23 cellular contexts compared by ENCODE assay signal in the genomic region with DNA sequence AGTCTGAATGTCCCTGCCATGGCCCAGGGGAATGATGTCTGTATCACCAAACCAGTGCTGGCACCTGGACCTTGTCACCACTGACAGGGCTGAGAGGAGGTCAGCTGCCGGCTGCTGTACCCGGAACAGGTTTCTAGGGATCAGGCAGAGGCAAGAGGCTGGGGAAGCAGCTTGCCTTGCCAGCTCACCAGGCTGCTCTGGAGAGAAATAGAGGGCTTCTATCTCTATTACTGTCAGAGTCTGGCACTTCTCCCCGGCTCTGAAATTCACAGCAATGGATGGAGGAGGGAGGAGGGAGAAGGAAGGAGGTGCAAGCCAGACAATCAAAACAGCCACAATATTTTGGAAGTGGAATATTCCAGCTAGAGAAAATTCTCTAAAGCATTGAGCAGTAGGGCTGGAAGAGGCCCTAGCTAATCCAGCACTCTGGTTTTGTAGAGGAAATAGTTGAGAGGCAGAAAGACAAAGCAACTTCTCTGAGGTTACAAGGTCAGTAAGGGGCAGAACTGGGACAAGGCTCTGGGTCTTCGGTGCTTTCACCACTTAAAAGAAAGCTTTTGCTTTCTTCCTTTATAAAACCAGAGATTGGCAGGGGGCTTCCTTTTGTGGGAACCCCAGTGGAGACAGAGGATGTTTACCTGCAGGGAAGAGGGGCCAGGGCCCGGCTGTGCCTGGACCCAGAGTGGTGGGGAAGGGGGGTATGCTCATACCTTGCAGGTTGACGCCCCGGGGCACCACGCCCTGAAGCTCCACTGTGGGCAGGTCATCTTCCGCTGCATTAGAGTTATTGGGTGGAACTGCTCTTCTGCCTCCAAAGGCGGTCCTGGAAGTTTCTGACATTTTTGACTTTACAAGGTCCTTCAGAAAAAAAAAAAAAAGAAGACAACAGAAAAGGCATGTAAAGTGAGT. TPM values are rescaled to one million over a fixed set of nuclear protein-coding genes. Genes with fewer than 3 reads are reported as not detected.
DNase-seq lines count a peak whose midpoint lies in the region; ATAC-seq and TF ChIP-seq lines count a peak whose summit lies in the region.
"Had no signal": no experiment of that assay in that cellular context is flagged by ENCODE, and none has a peak within 500 bp of the region (broad histone marks: within the 10 kb centered on the region; RNA-seq: fewer than 3 reads in every experiment).

No MANE protein-coding gene starts in this region.

- intact Hi-C loops in upper lobe of right lung (cut with DNase I) (no loop called here), prostate gland (cut with DNase I) (no loop called here)

- H3K27me3 ChIP-seq in cardiac muscle cell (peaks cover 11% of the 10 kb centered on the region), upper lobe of right lung (peaks cover 35% of the 10 kb centered on the region), prostate gland (replicated peaks; ENCODE audit: insufficient read depth) (no peaks in the 10 kb centered on the region)

- TF ChIP-seq CTCF in cardiac muscle cell (IDR thresholded peaks at IDR 0.05; ENCODE audit: low read depth, low read length) (no peak), upper lobe of right lung (IDR thresholded peaks at IDR 0.05) (no peak), prostate gland (IDR thresholded peaks at IDR 0.05) (no peak)

- H3K4me3 ChIP-seq in cardiac muscle cell (no peak overlapping the region), upper lobe of right lung (peak overlapping the region; percentile 10), prostate gland (no peak overlapping the region)

- DNase-seq in NOMO-1 treated with DMSO at 0.1 percent for 48 hours (lab: John Stamatoyannopoulos, UW; ENCODE audit: unreplicated experiment) (peak; percentile 22), NOMO-1 treated with dmso at 0.1 percent for 144 hours (lab: John Stamatoyannopoulos, UW; ENCODE audit: unreplicated experiment) (no peak), cardiac muscle cell (ENCODE audit: low read depth in 1 of 2, low spot score in 1 of 2) (peak in 1 of 2 donors; percentile 88), middle frontal gyrus (ENCODE audit: extremely low spot score, low spot score) (peak; percentile 39), upper lobe of right lung (no peak), prostate gland (ENCODE audit: low spot score) (no peak)
- no peak for DNase-seq in stimulated activated CD4-positive, alpha-beta T cell treated with anti-CD3 and anti-CD28 coated beads, Interleukin-4, amount 100 ng/mL, for 24 hours
- DNase-seq: activated CD4-positive, alpha-beta T cell treated with anti-CD3 and anti-CD28 coated beads, Interleukin-2, amount 10 ng/mL, durations not matched to agents 7 days and 5 days; activated CD8-positive, alpha-beta memory T cell treated with anti-CD3 and anti-CD28 coated beads, Interleukin-2, amount 50 U/mL, for 4 hours; activated effector memory CD4-positive, alpha-beta T cell treated with Interleukin-2 at 50 U/mL for 16 hours; MM.1S; naive thymus-derived CD8-positive, alpha-beta T cell; NCI-H146; OCI-M1; SIG-M5; small intestine; stimulated activated naive CD4-positive, alpha-beta T cell treated with Interleukin-2 at 50 U/mL for 16 hours; T-helper 1 cell; trophoblast cell had no signal

- H3K27ac ChIP-seq in cardiac muscle cell (peak overlapping the region; percentile 93), upper lobe of right lung (no peak overlapping the region), prostate gland (no peak overlapping the region)
- H3K27ac ChIP-seq: 22Rv1 had no signal

- no peak for ATAC-seq in upper lobe of right lung
- ATAC-seq in GM21529 (IDR thresholded peaks at IDR 0.05; ENCODE audit: unreplicated experiment): no peak
- ATAC-seq: naive thymus-derived CD8-positive, alpha-beta T cell had no signal

- WGBS in prostate gland: 32% methylated on average over 10 of the region's 10 CpGs

- no peak for TF ChIP-seq POLR2A in prostate gland (IDR thresholded peaks at IDR 0.05)

- peaks cover 36% of the 10 kb centered on the region for H3K4me1 ChIP-seq in cardiac muscle cell (ENCODE audit: low read depth)
- H3K4me1 ChIP-seq in upper lobe of right lung: no peaks in the 10 kb centered on the region
- H3K4me1 ChIP-seq in prostate gland (replicated peaks): no peaks in the 10 kb centered on the region

- H3K36me3 ChIP-seq in cardiac muscle cell (no peaks in the 10 kb centered on the region), upper lobe of right lung (no peaks in the 10 kb centered on the region), prostate gland (no peaks in the 10 kb centered on the region)

- H3K9me3 ChIP-seq in cardiac muscle cell (ENCODE audit: low read depth) (no peaks in the 10 kb centered on the region), upper lobe of right lung (no peaks in the 10 kb centered on the region), prostate gland (no peaks in the 10 kb centered on the region)

RNA-seq across cellular contexts. Expression of gene F13A1, which starts 2.4 kb away (rescaled TPM):
- total RNA-seq in cardiac muscle cell: 0.63 and 2.4 TPM in 2 replicates
- 1.0 and 1.3 TPM in 2 replicates for polyA plus RNA-seq in cardiac muscle cell
- total RNA-seq in upper lobe of right lung: 94.5 TPM
- total RNA-seq in prostate gland: 10 to 100 TPM in 1 of 2 donors, 1 to 10 TPM in 1; 3.5 to 24.5 TPM
- total RNA-seq: activated CD4-positive, alpha-beta T cell treated with anti-CD3 and anti-CD28 coated beads, Interleukin-2, amount 10 ng/mL, durations not matched to agents 7 days and 5 days; endothelial cell of umbilical vein had no signal
- polyA plus RNA-seq: endothelial cell of umbilical vein, keratinocyte had no signal

Comparison
In these comparisons a context has a peak if more than half of its experiments do, and no peak if none do; other contexts are left out.
1. DNase-seq: peak in NOMO-1 treated with DMSO at 0.1 percent for 48 hours (single experiment) and middle frontal gyrus (single experiment); none in NOMO-1 treated with dmso at 0.1 percent for 144 hours (single experiment), upper lobe of right lung (single experiment), prostate gland (single experiment) and stimulated activated CD4-positive, alpha-beta T cell treated with anti-CD3 and anti-CD28 coated beads, Interleukin-4, amount 100 ng/mL, for 24 hours (single experiment).